Comparison of ENCODE assay signal across 28 cellular contexts in genomic region chr20:54432966-54433365, GRCh38. TPM values are rescaled to one million over a fixed set of nuclear protein-coding genes. Genes with fewer than 3 reads are reported as not detected.
"Had no signal": no experiment of that assay in that cellular context is flagged by ENCODE, and none has a peak within 500 bp of the region (broad histone marks: within the 10 kb centered on the region; RNA-seq: fewer than 3 reads in every experiment).

No MANE protein-coding gene starts in this region.

- H3K4me3 ChIP-seq: adrenal gland, ascending aorta, body of pancreas, breast epithelium, cardiac muscle cell had no signal

- DNase-seq: activated effector memory CD4-positive, alpha-beta T cell treated with anti-CD3 and anti-CD28 coated beads, Interleukin-2, amount 50 U/mL, for 16 hours; activated effector memory CD4-positive, alpha-beta T cell treated with Interleukin-2 at 50 U/mL for 16 hours; activated gamma-delta T cell; activated gamma-delta T cell treated with Interleukin-2 at 50 U/mL for 16 hours; activated naive CD4-positive, alpha-beta T cell; activated naive CD4-positive, alpha-beta T cell treated with anti-CD3 and anti-CD28 coated beads for 36 hours; activated naive CD4-positive, alpha-beta T cell treated with anti-CD3 and anti-CD28 coated beads, Interleukin-2, amount 10 ng/mL, durations not matched to agents 7 days and 5 days; activated naive CD4-positive, alpha-beta T cell treated with anti-CD3 and anti-CD28 coated beads, Interleukin-2, amount 50 U/mL, for 16 hours; activated naive CD4-positive, alpha-beta T cell treated with Interleukin-2 at 50 U/mL for 16 hours; activated naive CD8-positive, alpha-beta T cell treated with anti-CD3 and anti-CD28 coated beads for 36 hours; activated naive CD8-positive, alpha-beta T cell treated with anti-CD3 and anti-CD28 coated beads, Interleukin-2, amount 10 ng/mL, durations not matched to agents 7 days and 5 days; activated naive CD8-positive, alpha-beta T cell treated with anti-CD3 and anti-CD28 coated beads, Interleukin-2, amount 50 U/mL, for 24 hours; activated T-cell treated with anti-CD3 and anti-CD28 coated beads, Interleukin-2, amount 50 U/mL, for 4 hours; activated T-cell treated with anti-CD3 and anti-CD28 coated beads, Interleukin-2, amount 50 U/mL, for 48 hours; activated T-cell treated with anti-CD3 and anti-CD28 coated beads, Interleukin-2, amount 50 U/mL, for 72 hours; adrenal gland; amniotic stem cell; aorta; brain microvascular endothelial cell; central memory CD4-positive, alpha-beta T cell had no signal

- ATAC-seq: activated naive CD4-positive, alpha-beta T cell treated with anti-CD3 and anti-CD28 coated beads, Interleukin-2, amount 50 U/mL, for 72 hours; activated naive CD8-positive, alpha-beta T cell treated with anti-CD3 and anti-CD28 coated beads, Interleukin-2, amount 50 U/mL, for 24 hours; activated T-cell treated with anti-CD3 and anti-CD28 coated beads, Interleukin-2, amount 50 U/mL, for 4 hours; activated T-cell treated with anti-CD3 and anti-CD28 coated beads, Interleukin-2, amount 50 U/mL, for 72 hours; activated T-helper 17 cell treated with anti-CD3 and anti-CD28 coated beads, Interleukin-2, amount 50 U/mL, for 72 hours had no signal

- H3K4me1 ChIP-seq: adrenal gland, ascending aorta, breast epithelium had no signal

- H3K9me3 ChIP-seq: adrenal gland, ascending aorta, body of pancreas, breast epithelium had no signal

- FAIRE-seq: astrocyte, bronchial epithelial cell had no signal

- H3K36me3 ChIP-seq: adrenal gland, ascending aorta, brain microvascular endothelial cell, breast epithelium, cardiac muscle cell had no signal

- H3K27me3 ChIP-seq: adrenal gland, ascending aorta, body of pancreas, brain microvascular endothelial cell, breast epithelium, cardiac muscle cell had no signal

- H3K27ac ChIP-seq: adrenal gland, ascending aorta, brain microvascular endothelial cell, breast epithelium, cardiac muscle cell had no signal

RNA-seq across cellular contexts. Expression of gene DOK5, which starts 42.4 kb away (rescaled TPM):
- total RNA-seq: activated naive CD8-positive, alpha-beta T cell treated with anti-CD3 and anti-CD28 coated beads, Interleukin-2, amount 10 ng/mL, durations not matched to agents 7 days and 5 days; ascending aorta; bronchial epithelial cell had no signal
